In the genomic region with DNA sequence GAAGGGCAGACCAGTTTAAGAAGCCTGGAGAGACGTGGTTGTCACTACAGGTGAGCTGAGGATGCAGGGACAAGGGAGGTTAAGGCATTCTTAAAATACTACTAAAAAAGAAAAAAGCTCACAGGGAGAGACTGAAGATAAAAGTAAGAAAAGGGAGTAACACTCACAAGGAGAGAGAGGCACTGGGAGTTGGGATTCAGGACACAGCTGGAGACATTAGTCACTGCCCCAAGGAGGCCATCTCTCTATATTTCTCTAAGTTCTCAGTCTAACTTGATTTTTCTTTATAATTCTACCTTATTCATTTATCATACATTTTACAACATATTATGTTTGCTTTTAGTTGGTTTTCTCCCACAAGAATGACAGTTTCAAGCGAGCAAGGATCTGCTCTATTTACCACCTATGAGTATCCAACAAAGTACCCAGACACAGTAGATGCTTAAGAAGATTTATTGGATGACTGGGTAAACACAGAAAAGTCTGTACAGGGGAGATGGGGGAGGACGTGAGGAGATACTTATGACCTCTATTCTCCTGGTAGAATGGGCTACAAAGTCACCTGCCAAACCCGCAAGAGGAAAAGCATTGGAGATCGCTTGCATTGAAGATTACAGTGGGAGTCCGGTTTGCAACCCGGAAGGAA, we compare ENCODE assay signal across 9 cellular contexts. TPM values are rescaled to one million over a fixed set of nuclear protein-coding genes. Genes with fewer than 3 reads are reported as not detected.
DNase-seq lines count a peak whose midpoint lies in the region; ATAC-seq and TF ChIP-seq lines count a peak whose summit lies in the region.
"Had no signal": no experiment of that assay in that cellular context is flagged by ENCODE, and none has a peak within 500 bp of the region (broad histone marks: within the 10 kb centered on the region; RNA-seq: fewer than 3 reads in every experiment).

No MANE protein-coding gene starts in this region.

- no peaks in the 10 kb centered on the region for H3K9me2 ChIP-seq in MM.1S (replicated peaks; ENCODE audit: insufficient read depth, low read length)

- H4K20me1 ChIP-seq in MM.1S (ENCODE audit: insufficient read depth, low read length): no peaks in the 10 kb centered on the region

- DNase-seq in MCF 10A (ENCODE audit: unreplicated experiment): no peak
- no peak for DNase-seq in breast epithelium (ENCODE audit: low spot score in 2 of 2)
- DNase-seq in MM.1S: no peak
- DNase-seq in fibroblast of villous mesenchyme (ENCODE audit: low read depth): peak; percentile 20
- no peak for DNase-seq in stimulated activated naive CD8-positive, alpha-beta T cell treated with anti-CD3 and anti-CD28 coated beads, Interleukin-15, amount 100 ng/mL, for 72 hours
- DNase-seq in left cardiac atrium: no peak
- DNase-seq in WERI-Rb-1: no peak
- DNase-seq: NCI-H1694 treated with DMSO at 0.1 percent for 48 hours had no signal

- POLR2A ChIA-PET in MCF 10A (lab: Yijun Ruan, JAX): interaction anchor here (0.6 to 1.4 kb wide), 3 partner anchors 11 to 109 kb away, joined by 3 to 4 read pairs (median 3); no protein-coding TSS in a partner anchor

- H3K36me3 Mint-ChIP-seq in MCF 10A (ENCODE audit: insufficient read depth, unreplicated experiment): no peaks in the 10 kb centered on the region

- no peak overlapping the region for H3K9ac ChIP-seq in MM.1S (ENCODE audit: low read length)

- no peaks in the 10 kb centered on the region for H3K9me3 ChIP-seq in breast epithelium
- H3K9me3 ChIP-seq in MM.1S (replicated peaks; ENCODE audit: insufficient read depth, low read length): no peaks in the 10 kb centered on the region
- no peaks in the 10 kb centered on the region for H3K9me3 ChIP-seq in WERI-Rb-1 (ENCODE audit: severe bottlenecking)

- H3K36me3 ChIP-seq in breast epithelium: no peaks in the 10 kb centered on the region
- no peaks in the 10 kb centered on the region for H3K36me3 ChIP-seq in MM.1S (replicated peaks; ENCODE audit: insufficient read depth, low read length)
- no peaks in the 10 kb centered on the region for H3K36me3 ChIP-seq in WERI-Rb-1

- H2AFZ ChIP-seq in MM.1S (ENCODE audit: low read length): no peak overlapping the region

- H3K79me2 ChIP-seq in MM.1S (ENCODE audit: low read length): peaks cover 31% of the 10 kb centered on the region

- CTCF ChIA-PET in MCF 10A (lab: Yijun Ruan, JAX): interaction anchor here (0.6 to 4.4 kb wide), 6 partner anchors 29 to 249 kb away, joined by 3 to 34 read pairs (median 4); no protein-coding TSS in a partner anchor

- peaks cover 39% of the 10 kb centered on the region for H3K4me1 Mint-ChIP-seq in MCF 10A (ENCODE audit: insufficient read depth, unreplicated experiment)
- peaks cover 57% of the 10 kb centered on the region for H3K4me1 Mint-ChIP-seq in stimulated activated naive CD8-positive, alpha-beta T cell treated with anti-CD3 and anti-CD28 coated beads, Interleukin-15, amount 100 ng/mL, for 72 hours

- peak overlapping the region; percentile 76 for H3K27ac Mint-ChIP-seq in MCF 10A (ENCODE audit: low read depth, unreplicated experiment)
- peak overlapping the region in 1 of 2 donors; percentile 66 for H3K27ac Mint-ChIP-seq in stimulated activated naive CD8-positive, alpha-beta T cell treated with anti-CD3 and anti-CD28 coated beads, Interleukin-15, amount 100 ng/mL, for 72 hours

- TF ChIP-seq CTCF in MCF 10A (IDR thresholded peaks at IDR 0.05; ENCODE audit: unreplicated experiment): no peak
- no peak for TF ChIP-seq CTCF in breast epithelium (IDR thresholded peaks at IDR 0.05)
- TF ChIP-seq CTCF in MM.1S (IDR thresholded peaks at IDR 0.05; ENCODE audit: low read length): no peak
- TF ChIP-seq CTCF in fibroblast of villous mesenchyme (IDR thresholded peaks at IDR 0.05; ENCODE audit: insufficient read depth, low read depth, low read length): no peak
- no peak for TF ChIP-seq CTCF in WERI-Rb-1 (IDR thresholded peaks at IDR 0.05; ENCODE audit: low read depth, low read length)

- H3F3A ChIP-seq in MM.1S (ENCODE audit: insufficient read depth, low read length): peaks cover 20% of the 10 kb centered on the region

- TF ChIP-seq POLR2A in breast epithelium (IDR thresholded peaks at IDR 0.05): no peak

- H3K4me3 Mint-ChIP-seq in MCF 10A (ENCODE audit: unreplicated experiment): peak overlapping the region; percentile 84
- H3K4me3 Mint-ChIP-seq in stimulated activated naive CD8-positive, alpha-beta T cell treated with anti-CD3 and anti-CD28 coated beads, Interleukin-15, amount 100 ng/mL, for 72 hours: peak overlapping the region; percentile 71 to 97

- H3K27me3 ChIP-seq in breast epithelium (no peaks in the 10 kb centered on the region), MM.1S (replicated peaks; ENCODE audit: insufficient read depth, low read length) (no peaks in the 10 kb centered on the region), WERI-Rb-1 (ENCODE audit: insufficient read depth, low read depth, severe bottlenecking) (no peaks in the 10 kb centered on the region)

- H3K27me3 Mint-ChIP-seq in MCF 10A (ENCODE audit: insufficient read depth, unreplicated experiment): no peaks in the 10 kb centered on the region
- peaks cover 22% of the 10 kb centered on the region for H3K27me3 Mint-ChIP-seq in stimulated activated naive CD8-positive, alpha-beta T cell treated with anti-CD3 and anti-CD28 coated beads, Interleukin-15, amount 100 ng/mL, for 72 hours

- no peak for ATAC-seq in stimulated activated naive CD8-positive, alpha-beta T cell treated with anti-CD3 and anti-CD28 coated beads, Interleukin-15, amount 100 ng/mL, for 72 hours
- no peak for ATAC-seq in left cardiac atrium
- no peak for ATAC-seq in HG03039 (IDR thresholded peaks at IDR 0.05; ENCODE audit: unreplicated experiment)

- no TSS peak for BruUV-seq in MCF 10A (replicated peaks; lab: Mats Ljungman, UMichigan)

- H3K27ac ChIP-seq in breast epithelium (no peak overlapping the region), MM.1S (ENCODE audit: low read length) (no peak overlapping the region), WERI-Rb-1 (no peak overlapping the region)

- H3K4me3 ChIP-seq in breast epithelium: no peak overlapping the region
- H3K4me3 ChIP-seq in MM.1S (ENCODE audit: low read length): no peak overlapping the region
- H3K4me3 ChIP-seq in fibroblast of villous mesenchyme (ENCODE audit: low read depth, low read length): peak overlapping the region; percentile 83
- H3K4me3 ChIP-seq in WERI-Rb-1 (ENCODE audit: low read depth, low read length): no peak overlapping the region

- no peaks in the 10 kb centered on the region for H3K9me3 Mint-ChIP-seq in MCF 10A (ENCODE audit: unreplicated experiment)
- H3K9me3 Mint-ChIP-seq in stimulated activated naive CD8-positive, alpha-beta T cell treated with anti-CD3 and anti-CD28 coated beads, Interleukin-15, amount 100 ng/mL, for 72 hours: no peaks in the 10 kb centered on the region

- H3K4me1 ChIP-seq in breast epithelium (peaks cover 0 to 4% of the 10 kb centered on the region in 2 donors), MM.1S (ENCODE audit: low read length) (peaks cover 8% of the 10 kb centered on the region)

- intact Hi-C loops in MCF 10A (cut with micrococcal nuclease) (no loop called here), breast epithelium (cut with DNase I; ENCODE audit: low total_unique reads) (no loop called here), left cardiac atrium (cut with DNase I) (no loop called here)

- H3K4me2 ChIP-seq in MM.1S (ENCODE audit: low read depth, low read length): peak overlapping the region; percentile 93

RNA-seq across cellular contexts. Expression of a gene that starts 2.2 kb away (rescaled TPM):
- total RNA-seq in MCF 10A (2022) (176 and 231 TPM in 2 replicates), breast epithelium (10 to 100 TPM in 2 of 3 donors, 1 to 10 TPM in 1; 1.8 to 44.6 (median 11.9) TPM), fibroblast of villous mesenchyme (180 and 242 TPM in 2 replicates), left cardiac atrium (10 to 100 TPM; 14.9 to 52.8 TPM)
